Comparison of ENCODE assay signal across 12 cellular contexts in the genomic region with DNA sequence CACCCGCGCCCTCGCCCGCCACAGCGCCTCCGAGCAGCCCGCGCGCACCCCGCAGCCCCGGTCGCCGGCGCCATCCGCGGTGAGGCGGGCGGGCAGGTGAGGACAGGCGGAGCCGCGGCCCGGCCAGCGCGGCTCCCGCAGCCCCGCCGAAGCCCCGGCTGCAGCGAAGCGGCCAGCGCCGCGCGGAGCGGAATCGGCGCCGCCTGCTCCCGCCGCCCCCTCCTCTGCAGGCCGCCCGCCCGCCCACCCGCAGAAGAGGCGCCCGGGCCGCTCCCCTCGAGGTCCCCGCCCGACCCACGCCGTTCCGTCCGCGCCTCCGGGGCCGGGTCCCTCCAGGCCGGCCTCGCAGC. TPM values are rescaled to one million over a fixed set of nuclear protein-coding genes. Genes with fewer than 3 reads are reported as not detected.
DNase-seq lines count a peak whose midpoint lies in the region; ATAC-seq, FAIRE-seq and TF ChIP-seq lines count a peak whose summit lies in the region.
"Had no signal": no experiment of that assay in that cellular context is flagged by ENCODE, and none has a peak within 500 bp of the region (broad histone marks: within the 10 kb centered on the region; RNA-seq: fewer than 3 reads in every experiment).

No MANE protein-coding gene starts in this region.

- WGBS in lung, 2 donors, result 1% methylated on average over 24 to 59 of the region's 59 CpGs
- 2% methylated on average over 59 of the region's 59 CpGs for WGBS in thymus

- H3K4me1 Mint-ChIP-seq in activated CD8-positive, alpha-beta T cell treated with anti-CD3 and anti-CD28 coated beads for 36 hours (ENCODE audit: low read depth), result peaks cover 2% of the 10 kb centered on the region
- H3K4me1 Mint-ChIP-seq in osteocyte (ENCODE audit: unreplicated experiment), result peaks cover 4% of the 10 kb centered on the region

- no peak for ATAC-seq in lung (ENCODE audit: insufficient read depth, low FRiP score)
- ATAC-seq in activated CD8-positive, alpha-beta T cell treated with anti-CD3 and anti-CD28 coated beads for 36 hours, result no peak

- CTCF ChIA-PET in HEK293T (lab: Yijun Ruan, JAX), result no interaction called here
- CTCF ChIA-PET in activated CD8-positive, alpha-beta T cell treated with anti-CD3 and anti-CD28 coated beads for 36 hours (lab: Charles Lee), result no interaction called here

- no peaks in the 10 kb centered on the region for H3K9me3 Mint-ChIP-seq in activated CD8-positive, alpha-beta T cell treated with anti-CD3 and anti-CD28 coated beads for 36 hours
- H3K9me3 Mint-ChIP-seq in osteocyte (ENCODE audit: unreplicated experiment), result no peaks in the 10 kb centered on the region

- POLR2A ChIA-PET in HEK293T (lab: Yijun Ruan, JAX), result no interaction called here
- POLR2A ChIA-PET in activated CD8-positive, alpha-beta T cell treated with anti-CD3 and anti-CD28 coated beads for 36 hours (lab: Charles Lee), result no interaction called here

- H3K4me1 ChIP-seq in lung (ENCODE audit: control insufficient read depth in 2 of 2, insufficient read depth in 2 of 2, low read length in 2 of 2) (peaks cover 0 to 6% of the 10 kb centered on the region in 2 donors), thymus (ENCODE audit: control insufficient read depth, insufficient read depth, low read length) (peaks cover 2% of the 10 kb centered on the region)

- peaks cover 35% of the 10 kb centered on the region for H3K27me3 Mint-ChIP-seq in activated CD8-positive, alpha-beta T cell treated with anti-CD3 and anti-CD28 coated beads for 36 hours
- H3K27me3 Mint-ChIP-seq in osteocyte (ENCODE audit: unreplicated experiment), result peaks cover 2% of the 10 kb centered on the region

- H3K9me3 ChIP-seq in lung (ENCODE audit: control insufficient read depth in 2 of 2, insufficient read depth in 1 of 2, low read length in 1 of 2) (peaks cover 0 to 2% of the 10 kb centered on the region in 2 donors), thymus (ENCODE audit: control insufficient read depth) (peaks cover 2% of the 10 kb centered on the region)

- intact Hi-C loops in activated CD8-positive, alpha-beta T cell treated with anti-CD3 and anti-CD28 coated beads for 36 hours (cut with micrococcal nuclease), result no loop called here

- TF ChIP-seq CTCF in lung (IDR thresholded peaks at IDR 0.05; ENCODE audit: control extremely low read depth, extremely low read depth) (no peak), osteocyte (IDR thresholded peaks at IDR 0.05) (no peak)
- no peak for TF ChIP-seq CTCF in activated CD8-positive, alpha-beta T cell treated with anti-CD3 and anti-CD28 coated beads for 36 hours (IDR thresholded peaks at IDR 0.05)

- H3K27ac ChIP-seq in caudate nucleus (ENCODE audit: low read depth, low read length) (peak overlapping the region; percentile 76), lung (ENCODE audit: low read depth in 1 of 2, low read length in 1 of 2) (peak overlapping the region; percentile 89 to 95), thymus (ENCODE audit: low read depth) (no peak overlapping the region)

- FAIRE-seq in RCC 7860 (lab: Jason Lieb, UNC), result no peak

- H3K36me3 ChIP-seq in lung (ENCODE audit: control insufficient read depth in 2 of 2, insufficient read depth in 2 of 2, low read length in 2 of 2), result no peaks in the 10 kb centered on the region
- no peaks in the 10 kb centered on the region for H3K36me3 ChIP-seq in thymus (ENCODE audit: control insufficient read depth, insufficient read depth)

- no peaks in the 10 kb centered on the region for H3K36me3 Mint-ChIP-seq in activated CD8-positive, alpha-beta T cell treated with anti-CD3 and anti-CD28 coated beads for 36 hours (ENCODE audit: low read depth)
- H3K36me3 Mint-ChIP-seq in osteocyte (ENCODE audit: unreplicated experiment), result no peaks in the 10 kb centered on the region
- H3K36me3 Mint-ChIP-seq: naive B cell had no signal

- H3K27me3 ChIP-seq in lung (ENCODE audit: control insufficient read depth, insufficient read depth) (peaks cover 4% of the 10 kb centered on the region), thymus (ENCODE audit: control insufficient read depth, insufficient read depth) (peaks cover 90% of the 10 kb centered on the region)

- DNase-seq in HEK293T (ENCODE audit: extremely low spot score), result peak; percentile 39
- no peak for DNase-seq in caudate nucleus (lab: John Stamatoyannopoulos, UW)
- no peak for DNase-seq in lung (ENCODE audit: low spot score)
- DNase-seq in NCI-H2196 treated with DMSO at 0.1 percent for 48 hours (lab: John Stamatoyannopoulos, UW; ENCODE audit: unreplicated experiment), result no peak
- no peak for DNase-seq in activated CD8-positive, alpha-beta T cell treated with anti-CD3 and anti-CD28 coated beads for 36 hours
- no peak for DNase-seq in RCC 7860 (ENCODE audit: low spot score)
- DNase-seq in osteocyte (ENCODE audit: extremely low spot score, unreplicated experiment), result no peak
- DNase-seq: naive B cell, NCI-H2171 had no signal

- H3K4me3 ChIP-seq in lung (peak overlapping the region; percentile 60), thymus (ENCODE audit: low read length) (peak overlapping the region; percentile 47)

- no peak overlapping the region for H3K27ac Mint-ChIP-seq in activated CD8-positive, alpha-beta T cell treated with anti-CD3 and anti-CD28 coated beads for 36 hours
- no peak overlapping the region for H3K27ac Mint-ChIP-seq in osteocyte (ENCODE audit: unreplicated experiment)
- H3K27ac Mint-ChIP-seq: naive B cell had no signal

- no peak overlapping the region for H3K4me3 Mint-ChIP-seq in activated CD8-positive, alpha-beta T cell treated with anti-CD3 and anti-CD28 coated beads for 36 hours
- no peak overlapping the region for H3K4me3 Mint-ChIP-seq in osteocyte (ENCODE audit: unreplicated experiment)

TF ChIP-seq in HEK293T, 16 proteins besides CTCF, POLR2A, EP300 and RAD21:
- no peak for TF ChIP-seq HDGF (IDR thresholded peaks at IDR 0.05; ENCODE audit: borderline replicate concordance)
- no peak for TF ChIP-seq ELF4 (IDR thresholded peaks at IDR 0.05)
- no peak for TF ChIP-seq FOXA1 (IDR thresholded peaks at IDR 0.05)
- no peak for TF ChIP-seq FOXK2 (IDR thresholded peaks at IDR 0.05)
- TF ChIP-seq L3MBTL2 (conservative IDR thresholded peaks at IDR 0.05), result no peak
- no peak for TF ChIP-seq TARDBP (IDR thresholded peaks at IDR 0.05)

RNA-seq across cellular contexts. Expression of gene PRDM16, which starts 1.3 kb away (rescaled TPM):
- total RNA-seq in lung (10 to 100 TPM; 21.3 to 36.5 TPM), osteocyte (7.1 and 7.4 TPM in 2 replicates)
- polyA plus RNA-seq in lung (1 to 10 TPM; 2.4 to 5.0 TPM), thymus (0.55 TPM)
- total RNA-seq in activated CD8-positive, alpha-beta T cell treated with anti-CD3 and anti-CD28 coated beads for 36 hours, result under 1 TPM; 0.29 to 0.49 TPM
- total RNA-seq: activated CD8-positive, alpha-beta memory T cell treated with anti-CD3 and anti-CD28 coated beads for 36 hours had no signal

RNA-seq across cellular contexts. Expression of gene ACTRT2, which starts 49.0 kb away (rescaled TPM):
- total RNA-seq in lung (not detected), osteocyte (not detected in 2 replicates)
- polyA plus RNA-seq in lung (not detected), thymus (not detected)
- total RNA-seq in activated CD8-positive, alpha-beta T cell treated with anti-CD3 and anti-CD28 coated beads for 36 hours, result not detected
- total RNA-seq: activated CD8-positive, alpha-beta memory T cell treated with anti-CD3 and anti-CD28 coated beads for 36 hours; glomerular endothelial cell had no signal
